1 cellular context compared by ENCODE assay signal in the genomic region with DNA sequence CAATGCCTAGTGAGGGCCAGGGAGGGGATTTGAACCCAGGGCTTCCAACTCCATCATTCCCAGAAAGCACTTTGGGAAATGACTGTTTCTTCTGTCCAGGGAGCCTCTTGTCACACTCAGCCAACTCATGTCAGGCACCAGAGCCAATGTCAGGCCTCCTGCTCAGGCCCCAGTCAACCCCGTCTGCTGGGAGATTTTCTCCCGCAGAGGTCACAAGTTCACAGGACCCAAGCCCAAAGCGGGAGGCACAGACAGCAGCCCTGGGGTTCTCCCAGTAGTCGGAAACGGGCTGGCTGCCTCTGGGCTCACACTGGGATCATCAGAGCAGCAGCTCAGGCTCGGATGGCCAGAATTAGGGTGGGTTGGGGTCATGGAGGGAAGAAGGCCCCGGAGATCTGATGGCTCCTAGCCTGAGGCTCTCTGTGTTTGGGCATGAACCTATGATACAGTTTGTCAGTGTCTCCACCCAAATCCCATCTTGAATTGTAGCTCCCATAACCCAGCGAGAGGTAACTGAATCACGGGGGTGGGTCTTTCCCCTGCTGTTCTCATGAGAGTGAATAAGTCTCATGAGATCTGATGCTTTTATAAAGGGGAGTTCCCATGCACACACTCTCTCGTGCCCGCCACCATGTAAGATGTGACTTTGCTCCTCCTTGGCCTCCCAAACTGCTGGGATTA.
TF ChIP-seq lines count a peak whose summit lies in the region.

No MANE protein-coding gene starts in this region.

TF ChIP-seq in HepG2, 621 proteins besides CTCF, POLR2A, EP300 and RAD21 (continued from another document):
- TF ChIP-seq, protein P1, sequence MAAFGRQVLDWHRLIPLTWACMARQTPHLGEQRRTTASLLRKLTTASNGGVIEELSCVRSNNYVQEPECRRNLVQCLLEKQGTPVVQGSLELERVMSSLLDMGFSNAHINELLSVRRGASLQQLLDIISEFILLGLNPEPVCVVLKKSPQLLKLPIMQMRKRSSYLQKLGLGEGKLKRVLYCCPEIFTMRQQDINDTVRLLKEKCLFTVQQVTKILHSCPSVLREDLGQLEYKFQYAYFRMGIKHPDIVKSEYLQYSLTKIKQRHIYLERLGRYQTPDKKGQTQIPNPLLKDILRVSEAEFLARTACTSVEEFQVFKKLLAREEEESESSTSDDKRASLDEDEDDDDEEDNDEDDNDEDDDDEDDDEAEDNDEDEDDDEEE (CRISPR knock-in tag; IDR thresholded peaks at IDR 0.05) = peak; percentile 62; the same call in 1 of the 2 replicates
- TF ChIP-seq, protein P2, sequence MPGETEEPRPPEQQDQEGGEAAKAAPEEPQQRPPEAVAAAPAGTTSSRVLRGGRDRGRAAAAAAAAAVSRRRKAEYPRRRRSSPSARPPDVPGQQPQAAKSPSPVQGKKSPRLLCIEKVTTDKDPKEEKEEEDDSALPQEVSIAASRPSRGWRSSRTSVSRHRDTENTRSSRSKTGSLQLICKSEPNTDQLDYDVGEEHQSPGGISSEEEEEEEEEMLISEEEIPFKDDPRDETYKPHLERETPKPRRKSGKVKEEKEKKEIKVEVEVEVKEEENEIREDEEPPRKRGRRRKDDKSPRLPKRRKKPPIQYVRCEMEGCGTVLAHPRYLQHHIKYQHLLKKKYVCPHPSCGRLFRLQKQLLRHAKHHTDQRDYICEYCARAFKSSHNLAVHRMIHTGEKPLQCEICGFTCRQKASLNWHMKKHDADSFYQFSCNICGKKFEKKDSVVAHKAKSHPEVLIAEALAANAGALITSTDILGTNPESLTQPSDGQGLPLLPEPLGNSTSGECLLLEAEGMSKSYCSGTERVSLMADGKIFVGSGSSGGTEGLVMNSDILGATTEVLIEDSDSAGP (CRISPR knock-in tag; IDR thresholded peaks at IDR 0.05; ENCODE audit: borderline replicate concordance) = peak; percentile 23; the same call in 1 of the 2 replicates
- TF ChIP-seq ZMYM2 (CRISPR knock-in tag; IDR thresholded peaks at IDR 0.05) = peak; percentile 2; the same call in 1 of the 2 replicates
- TF ChIP-seq, protein P3, sequence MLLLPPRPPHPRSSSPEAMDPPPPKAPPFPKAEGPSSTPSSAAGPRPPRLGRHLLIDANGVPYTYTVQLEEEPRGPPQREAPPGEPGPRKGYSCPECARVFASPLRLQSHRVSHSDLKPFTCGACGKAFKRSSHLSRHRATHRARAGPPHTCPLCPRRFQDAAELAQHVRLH (CRISPR knock-in tag; IDR thresholded peaks at IDR 0.05; ENCODE audit: borderline replicate concordance, low read depth) = no peak
- no peak for TF ChIP-seq PRMT3 (CRISPR knock-in tag; IDR thresholded peaks at IDR 0.05; ENCODE audit: borderline replicate concordance, low read depth)
- TF ChIP-seq MZF1 (CRISPR knock-in tag; IDR thresholded peaks at IDR 0.05; ENCODE audit: borderline replicate concordance) = no peak
- no peak for TF ChIP-seq NFE2 (CRISPR knock-in tag; IDR thresholded peaks at IDR 0.05)
- TF ChIP-seq, protein P4, sequence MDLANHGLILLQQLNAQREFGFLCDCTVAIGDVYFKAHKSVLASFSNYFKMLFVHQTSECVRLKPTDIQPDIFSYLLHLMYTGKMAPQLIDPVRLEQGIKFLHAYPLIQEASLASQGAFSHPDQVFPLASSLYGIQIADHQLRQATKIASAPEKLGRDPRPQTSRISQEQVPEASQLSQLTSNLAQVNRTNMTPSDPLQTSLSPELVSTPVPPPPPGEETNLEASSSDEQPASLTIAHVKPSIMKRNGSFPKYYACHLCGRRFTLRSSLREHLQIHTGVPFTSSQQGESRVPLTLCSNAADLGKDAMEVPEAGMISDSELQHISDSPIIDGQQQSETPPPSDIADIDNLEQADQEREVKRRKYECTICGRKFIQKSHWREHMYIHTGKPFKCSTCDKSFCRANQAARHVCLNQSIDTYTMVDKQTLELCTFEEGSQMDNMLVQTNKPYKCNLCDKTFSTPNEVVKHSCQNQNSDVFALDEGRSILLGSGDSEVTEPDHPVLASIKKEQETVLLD (CRISPR knock-in tag; IDR thresholded peaks at IDR 0.05; ENCODE audit: low read depth) = no peak
- TF ChIP-seq, protein P5, sequence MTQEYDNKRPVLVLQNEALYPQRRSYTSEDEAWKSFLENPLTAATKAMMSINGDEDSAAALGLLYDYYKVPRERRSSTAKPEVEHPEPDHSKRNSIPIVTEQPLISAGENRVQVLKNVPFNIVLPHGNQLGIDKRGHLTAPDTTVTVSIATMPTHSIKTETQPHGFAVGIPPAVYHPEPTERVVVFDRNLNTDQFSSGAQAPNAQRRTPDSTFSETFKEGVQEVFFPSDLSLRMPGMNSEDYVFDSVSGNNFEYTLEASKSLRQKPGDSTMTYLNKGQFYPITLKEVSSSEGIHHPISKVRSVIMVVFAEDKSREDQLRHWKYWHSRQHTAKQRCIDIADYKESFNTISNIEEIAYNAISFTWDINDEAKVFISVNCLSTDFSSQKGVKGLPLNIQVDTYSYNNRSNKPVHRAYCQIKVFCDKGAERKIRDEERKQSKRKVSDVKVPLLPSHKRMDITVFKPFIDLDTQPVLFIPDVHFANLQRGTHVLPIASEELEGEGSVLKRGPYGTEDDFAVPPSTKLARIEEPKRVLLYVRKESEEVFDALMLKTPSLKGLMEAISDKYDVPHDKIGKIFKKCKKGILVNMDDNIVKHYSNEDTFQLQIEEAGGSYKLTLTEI (CRISPR knock-in tag; conservative IDR thresholded peaks at IDR 0.05) = no peak
- TF ChIP-seq, protein P6, sequence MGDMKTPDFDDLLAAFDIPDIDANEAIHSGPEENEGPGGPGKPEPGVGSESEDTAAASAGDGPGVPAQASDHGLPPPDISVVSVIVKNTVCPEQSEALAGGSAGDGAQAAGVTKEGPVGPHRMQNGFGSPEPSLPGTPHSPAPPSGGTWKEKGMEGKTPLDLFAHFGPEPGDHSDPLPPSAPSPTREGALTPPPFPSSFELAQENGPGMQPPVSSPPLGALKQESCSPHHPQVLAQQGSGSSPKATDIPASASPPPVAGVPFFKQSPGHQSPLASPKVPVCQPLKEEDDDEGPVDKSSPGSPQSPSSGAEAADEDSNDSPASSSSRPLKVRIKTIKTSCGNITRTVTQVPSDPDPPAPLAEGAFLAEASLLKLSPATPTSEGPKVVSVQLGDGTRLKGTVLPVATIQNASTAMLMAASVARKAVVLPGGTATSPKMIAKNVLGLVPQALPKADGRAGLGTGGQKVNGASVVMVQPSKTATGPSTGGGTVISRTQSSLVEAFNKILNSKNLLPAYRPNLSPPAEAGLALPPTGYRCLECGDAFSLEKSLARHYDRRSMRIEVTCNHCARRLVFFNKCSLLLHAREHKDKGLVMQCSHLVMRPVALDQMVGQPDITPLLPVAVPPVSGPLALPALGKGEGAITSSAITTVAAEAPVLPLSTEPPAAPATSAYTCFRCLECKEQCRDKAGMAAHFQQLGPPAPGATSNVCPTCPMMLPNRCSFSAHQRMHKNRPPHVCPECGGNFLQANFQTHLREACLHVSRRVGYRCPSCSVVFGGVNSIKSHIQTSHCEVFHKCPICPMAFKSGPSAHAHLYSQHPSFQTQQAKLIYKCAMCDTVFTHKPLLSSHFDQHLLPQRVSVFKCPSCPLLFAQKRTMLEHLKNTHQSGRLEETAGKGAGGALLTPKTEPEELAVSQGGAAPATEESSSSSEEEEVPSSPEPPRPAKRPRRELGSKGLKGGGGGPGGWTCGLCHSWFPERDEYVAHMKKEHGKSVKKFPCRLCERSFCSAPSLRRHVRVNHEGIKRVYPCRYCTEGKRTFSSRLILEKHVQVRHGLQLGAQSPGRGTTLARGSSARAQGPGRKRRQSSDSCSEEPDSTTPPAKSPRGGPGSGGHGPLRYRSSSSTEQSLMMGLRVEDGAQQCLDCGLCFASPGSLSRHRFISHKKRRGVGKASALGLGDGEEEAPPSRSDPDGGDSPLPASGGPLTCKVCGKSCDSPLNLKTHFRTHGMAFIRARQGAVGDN (CRISPR knock-in tag; IDR thresholded peaks at IDR 0.05) = peak; percentile 66
- TF ChIP-seq, protein P7, sequence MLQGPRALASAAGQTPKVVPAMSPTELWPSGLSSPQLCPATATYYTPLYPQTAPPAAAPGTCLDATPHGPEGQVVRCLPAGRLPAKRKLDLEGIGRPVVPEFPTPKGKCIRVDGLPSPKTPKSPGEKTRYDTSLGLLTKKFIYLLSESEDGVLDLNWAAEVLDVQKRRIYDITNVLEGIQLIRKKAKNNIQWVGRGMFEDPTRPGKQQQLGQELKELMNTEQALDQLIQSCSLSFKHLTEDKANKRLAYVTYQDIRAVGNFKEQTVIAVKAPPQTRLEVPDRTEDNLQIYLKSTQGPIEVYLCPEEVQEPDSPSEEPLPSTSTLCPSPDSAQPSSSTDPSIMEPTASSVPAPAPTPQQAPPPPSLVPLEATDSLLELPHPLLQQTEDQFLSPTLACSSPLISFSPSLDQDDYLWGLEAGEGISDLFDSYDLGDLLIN (CRISPR knock-in tag; IDR thresholded peaks at IDR 0.05; ENCODE audit: borderline replicate concordance) = no peak
